In genomic region chr10:102668312-102669110, GRCh38 we compare ENCODE assay signal across 1 cellular context.
TF ChIP-seq lines count a peak whose summit lies in the region.

No MANE protein-coding gene starts in this region.

TF ChIP-seq in K562, 482 proteins besides CTCF, POLR2A, EP300 and RAD21:
- no peak for TF ChIP-seq ZNF699 (CRISPR knock-in tag; IDR thresholded peaks at IDR 0.05; ENCODE audit: insufficient replicate concordance)
- peak; percentile 10 for TF ChIP-seq ZFP36 (IDR thresholded peaks at IDR 0.05; ENCODE audit: low read depth, low read length, partially characterized antibody)
